In the genomic region with DNA sequence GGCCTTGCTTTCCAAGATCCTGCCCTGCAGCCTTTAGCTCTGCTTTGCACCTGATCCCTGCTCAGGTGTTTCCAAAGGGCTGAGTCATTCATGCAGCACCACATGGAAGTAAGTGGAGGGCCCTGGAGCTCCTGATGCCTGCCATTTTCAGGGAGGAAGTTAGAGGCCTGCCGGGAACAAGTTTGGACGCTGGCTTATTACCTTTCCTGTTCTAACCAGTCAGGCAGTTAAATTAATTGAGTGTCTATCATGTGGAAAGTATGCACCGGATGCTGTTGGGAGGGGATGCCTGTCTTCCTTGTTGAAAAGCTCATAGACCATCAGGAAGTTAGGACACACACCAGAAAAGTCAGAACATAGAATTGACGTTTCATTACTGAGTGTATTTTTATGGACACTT, we compare ENCODE assay signal across 29 cellular contexts.
DNase-seq lines count a peak whose midpoint lies in the region; ATAC-seq, FAIRE-seq and TF ChIP-seq lines count a peak whose summit lies in the region.
"Had no signal": no experiment of that assay in that cellular context is flagged by ENCODE, and none has a peak within 500 bp of the region (broad histone marks: within the 10 kb centered on the region; RNA-seq: fewer than 3 reads in every experiment).

No MANE protein-coding gene starts in this region.

- no peak for FAIRE-seq in frontal cortex (lab: Jason Lieb, UNC)
- FAIRE-seq: endothelial cell of umbilical vein, HepG2 had no signal

- no peaks in the 10 kb centered on the region for H3K9me2 ChIP-seq in Karpas-422 (replicated peaks; ENCODE audit: insufficient read depth, low read length)

- H3K36me3 ChIP-seq in BLaER1 = no peaks in the 10 kb centered on the region
- no peaks in the 10 kb centered on the region for H3K36me3 ChIP-seq in RWPE2 (ENCODE audit: low read depth)
- no peaks in the 10 kb centered on the region for H3K36me3 ChIP-seq in Karpas-422 (ENCODE audit: insufficient read depth, low read length)
- H3K36me3 ChIP-seq: HAP-1, left ventricle myocardium inferior, right lobe of liver had no signal

- no peak for TF ChIP-seq CTCF in HL-60 (IDR thresholded peaks at IDR 0.05; ENCODE audit: insufficient read depth, low read length)
- no peak for TF ChIP-seq CTCF in RWPE2 (IDR thresholded peaks at IDR 0.05; ENCODE audit: poor library complexity, severe bottlenecking)

- H4K20me1 ChIP-seq in BLaER1 (no peaks in the 10 kb centered on the region), Karpas-422 (ENCODE audit: insufficient read depth, low read depth, low read length) (no peaks in the 10 kb centered on the region)

- H3K4me1 ChIP-seq in BLaER1 (peaks cover 9% of the 10 kb centered on the region), RWPE2 (ENCODE audit: insufficient read depth, poor library complexity, severe bottlenecking) (peaks cover 9% of the 10 kb centered on the region), Karpas-422 (ENCODE audit: low read length) (no peaks in the 10 kb centered on the region)
- H3K4me1 ChIP-seq: HAP-1, left ventricle myocardium inferior, right lobe of liver had no signal

- no peaks in the 10 kb centered on the region for H3K79me2 ChIP-seq in Karpas-422 (ENCODE audit: low read length)

- H3K4me3 ChIP-seq in BLaER1 (no peak overlapping the region), HL-60 (replicated peaks; ENCODE audit: insufficient read depth, low read length) (no peak overlapping the region), RWPE2 (ENCODE audit: severe bottlenecking) (no peak overlapping the region), Karpas-422 (ENCODE audit: low read length) (no peak overlapping the region)
- H3K4me3 ChIP-seq: HAP-1, left ventricle myocardium inferior, right lobe of liver had no signal

- no peaks in the 10 kb centered on the region; the same call in 1 of the 2 replicates for H3K9me3 ChIP-seq in BLaER1
- no peaks in the 10 kb centered on the region for H3K9me3 ChIP-seq in RWPE2 (ENCODE audit: severe bottlenecking)
- H3K9me3 ChIP-seq in Karpas-422 (ENCODE audit: low read length) = no peaks in the 10 kb centered on the region
- H3K9me3 ChIP-seq: HAP-1, left ventricle myocardium inferior, right lobe of liver had no signal

- peak overlapping the region; percentile 39 for H3K4me2 ChIP-seq in BLaER1
- no peak overlapping the region for H3K4me2 ChIP-seq in Karpas-422 (ENCODE audit: low read depth, low read length, poor library complexity, severe bottlenecking)

- H3K27me3 ChIP-seq in BLaER1 (no peaks in the 10 kb centered on the region), HL-60 (ENCODE audit: insufficient read depth, poor library complexity, severe bottlenecking) (no peaks in the 10 kb centered on the region), RWPE2 (ENCODE audit: insufficient read depth, poor library complexity, severe bottlenecking) (no peaks in the 10 kb centered on the region), Karpas-422 (ENCODE audit: low read length) (no peaks in the 10 kb centered on the region)
- H3K27me3 ChIP-seq: right lobe of liver had no signal

- H3K27ac ChIP-seq in BLaER1 = no peak overlapping the region
- H3K27ac ChIP-seq in HL-60 (replicated peaks) = no peak overlapping the region; the same call in 1 of the 2 replicates
- H3K27ac ChIP-seq in RWPE2 (ENCODE audit: poor library complexity, severe bottlenecking) = peak overlapping the region; percentile 42
- no peak overlapping the region for H3K27ac ChIP-seq in Karpas-422 (ENCODE audit: low read length)
- H3K27ac ChIP-seq: left ventricle myocardium inferior, right lobe of liver had no signal

- H2AFZ ChIP-seq in Karpas-422 (ENCODE audit: low read length) = no peak overlapping the region

- ATAC-seq in RWPE2 (ENCODE audit: low read depth) (peak; percentile 95), GM18858 (IDR thresholded peaks at IDR 0.05; ENCODE audit: unreplicated experiment) (no peak)
- ATAC-seq: HepG2; right lobe of liver; SK-N-SH treated with all-trans-retinoic acid at 6 μM for 48 hours; stimulated activated naive CD8-positive, alpha-beta T cell treated with anti-CD3 and anti-CD28 coated beads, Interleukin-15, amount 100 ng/mL, for 72 hours; T-helper 17 cell had no signal

- H3K9ac ChIP-seq in BLaER1 (no peak overlapping the region), Karpas-422 (ENCODE audit: low read length) (no peak overlapping the region)

- DNase-seq in HL-60 (ENCODE audit: low read depth in 1 of 2, low spot score in 1 of 2) (peak; percentile 18 to 28), RWPE2 (ENCODE audit: low spot score) (peak; percentile 65), islet precursor cell (peak; percentile 59), Karpas-422 (no peak), frontal cortex (ENCODE audit: low spot score in 2 of 2) (no peak)
- DNase-seq in activated naive CD4-positive, alpha-beta T cell treated with anti-CD3 and anti-CD28 coated beads, Interleukin-2, amount 50 U/mL, for 16 hours = no peak
- DNase-seq: ACHN; activated CD4-positive, alpha-beta memory T cell treated with anti-CD3 and anti-CD28 coated beads, Interleukin-2, amount 10 ng/mL, durations not matched to agents 7 days and 5 days; activated CD4-positive, CD25-positive, alpha-beta regulatory T cell treated with anti-CD3 and anti-CD28 coated beads, Interleukin-2, amount 50 U/mL, for 72 hours; activated CD8-positive, alpha-beta memory T cell treated with anti-CD3 and anti-CD28 coated beads, Interleukin-2, amount 50 U/mL, for 48 hours; activated naive CD4-positive, alpha-beta T cell treated with anti-CD3 and anti-CD28 coated beads, Interleukin-2, amount 10 ng/mL, durations not matched to agents 7 days and 5 days; DMS 273 treated with DMSO at 0.1 percent for 48 hours; immature natural killer cell; Kasumi-1; left ventricle myocardium inferior; NCI-H146; NCI-H2107; NCI-H446; right lobe of liver; Right ventricle myocardium superior; stimulated activated CD8-positive, alpha-beta memory T cell treated with anti-CD3 and anti-CD28 coated beads, Interleukin-4, amount 100 ng/mL, for 48 hours; stimulated activated naive CD8-positive, alpha-beta T cell treated with anti-CD3 and anti-CD28 coated beads, Interleukin-15, amount 100 ng/mL, for 72 hours; T-helper 17 cell had no signal

Comparison
In these comparisons a context has a peak if more than half of its experiments do, and no peak if none do; other contexts are left out.
1. DNase-seq: peak in HL-60 (2 of 2), RWPE2 (single experiment) and islet precursor cell (single experiment); none in Karpas-422 (single experiment), frontal cortex (0 of 2) and activated naive CD4-positive, alpha-beta T cell treated with anti-CD3 and anti-CD28 coated beads, Interleukin-2, amount 50 U/mL, for 16 hours (single experiment).